ENCODE assay signal across 25 cellular contexts in genomic region chr9:20380546-20380945, GRCh38.
"Had no signal": no experiment of that assay in that cellular context is flagged by ENCODE, and none has a peak within 500 bp of the region (broad histone marks: within the 10 kb centered on the region; RNA-seq: fewer than 3 reads in every experiment).

No MANE protein-coding gene starts in this region.

- H3K9me3 Mint-ChIP-seq: activated naive CD4-positive, alpha-beta T cell treated with anti-CD3 and anti-CD28 coated beads for 36 hours; brain; dendritic cell treated with granulocyte-macrophage colony-stimulating factor and Interleukin-4, amounts not matched to agents 40 ng/mL and 50 ng/mL, for 4 days; immature natural killer cell; mesothelial cell of epicardium; stimulated activated effector memory CD8-positive, alpha-beta T cell treated with anti-CD3 and anti-CD28 coated beads, Interleukin-12 subunit alpha, Interleukin-12 subunit beta, amount 100 ng/mL, for 72 hours; stimulated activated naive CD8-positive, alpha-beta T cell treated with anti-CD3 and anti-CD28 coated beads, Interleukin-15, amount 100 ng/mL, for 72 hours; WTC11 had no signal

- H3K27me3 ChIP-seq: foreskin keratinocyte, left lung, tibial artery had no signal

- H3K9me3 ChIP-seq: left lung, tibial artery had no signal

- H3K4me1 Mint-ChIP-seq: stimulated activated effector memory CD8-positive, alpha-beta T cell treated with anti-CD3 and anti-CD28 coated beads, Interleukin-12 subunit alpha, Interleukin-12 subunit beta, amount 100 ng/mL, for 72 hours had no signal

- H3K27ac Mint-ChIP-seq: activated CD4-positive, alpha-beta T cell treated with anti-CD3 and anti-CD28 coated beads for 36 hours; activated naive CD4-positive, alpha-beta T cell treated with anti-CD3 and anti-CD28 coated beads for 36 hours; dendritic cell treated with granulocyte-macrophage colony-stimulating factor and Interleukin-4, amounts not matched to agents 40 ng/mL and 50 ng/mL, for 4 days; immature natural killer cell; mesothelial cell of epicardium; stimulated activated effector memory CD8-positive, alpha-beta T cell treated with anti-CD3 and anti-CD28 coated beads, Interleukin-12 subunit alpha, Interleukin-12 subunit beta, amount 100 ng/mL, for 72 hours; stimulated activated naive CD8-positive, alpha-beta T cell treated with anti-CD3 and anti-CD28 coated beads, Interleukin-15, amount 100 ng/mL, for 72 hours; WTC11 had no signal

- ATAC-seq: activated CD4-positive, alpha-beta T cell treated with anti-CD3 and anti-CD28 coated beads for 36 hours; foreskin keratinocyte; left lung; sciatic nerve; stimulated activated effector memory CD8-positive, alpha-beta T cell treated with anti-CD3 and anti-CD28 coated beads, Interleukin-12 subunit alpha, Interleukin-12 subunit beta, amount 100 ng/mL, for 72 hours; stimulated activated naive CD8-positive, alpha-beta T cell treated with anti-CD3 and anti-CD28 coated beads, Interleukin-15, amount 100 ng/mL, for 72 hours; WTC11 had no signal

- DNase-seq: activated CD4-positive, alpha-beta T cell treated with anti-CD3 and anti-CD28 coated beads for 36 hours; activated CD4-positive, alpha-beta T cell treated with anti-CD3 and anti-CD28 coated beads, Interleukin-2, amount 50 U/mL, for 4 hours; activated CD8-positive, alpha-beta memory T cell treated with anti-CD3 and anti-CD28 coated beads, Interleukin-2, amount 50 U/mL, for 48 hours; activated effector memory CD4-positive, alpha-beta T cell treated with Interleukin-2 at 50 U/mL for 16 hours; activated naive CD4-positive, alpha-beta T cell treated with anti-CD3 and anti-CD28 coated beads for 36 hours; activated T-cell treated with anti-CD3 and anti-CD28 coated beads, Interleukin-2, amount 50 U/mL, for 48 hours; aorta; caudate nucleus; effector CD4-positive, alpha-beta T cell; foreskin keratinocyte; immature natural killer cell; left lung; mammary epithelial cell; occipital lobe; small intestine; stimulated activated CD4-positive, alpha-beta T cell treated with anti-CD3 and anti-CD28 coated beads, Interleukin-2, amount 100 ng/mL, for 24 hours; stimulated activated naive CD8-positive, alpha-beta T cell treated with anti-CD3 and anti-CD28 coated beads, Interleukin-15, amount 100 ng/mL, for 72 hours; T-helper 9 cell; tibial artery had no signal

- H3K27ac ChIP-seq: foreskin keratinocyte, left lung, tibial artery had no signal

- H3K36me3 Mint-ChIP-seq: brain; mesothelial cell of epicardium; stimulated activated effector memory CD8-positive, alpha-beta T cell treated with anti-CD3 and anti-CD28 coated beads, Interleukin-12 subunit alpha, Interleukin-12 subunit beta, amount 100 ng/mL, for 72 hours; WTC11 had no signal

- H3K4me3 Mint-ChIP-seq: activated CD4-positive, alpha-beta T cell treated with anti-CD3 and anti-CD28 coated beads for 36 hours; activated naive CD4-positive, alpha-beta T cell treated with anti-CD3 and anti-CD28 coated beads for 36 hours; dendritic cell treated with granulocyte-macrophage colony-stimulating factor and Interleukin-4, amounts not matched to agents 40 ng/mL and 50 ng/mL, for 4 days; immature natural killer cell; mesothelial cell of epicardium; stimulated activated effector memory CD8-positive, alpha-beta T cell treated with anti-CD3 and anti-CD28 coated beads, Interleukin-12 subunit alpha, Interleukin-12 subunit beta, amount 100 ng/mL, for 72 hours; stimulated activated naive CD8-positive, alpha-beta T cell treated with anti-CD3 and anti-CD28 coated beads, Interleukin-15, amount 100 ng/mL, for 72 hours; WTC11 had no signal

- H3K27me3 Mint-ChIP-seq: activated CD4-positive, alpha-beta T cell treated with anti-CD3 and anti-CD28 coated beads for 36 hours; brain; dendritic cell treated with granulocyte-macrophage colony-stimulating factor and Interleukin-4, amounts not matched to agents 40 ng/mL and 50 ng/mL, for 4 days; stimulated activated naive CD8-positive, alpha-beta T cell treated with anti-CD3 and anti-CD28 coated beads, Interleukin-15, amount 100 ng/mL, for 72 hours had no signal
